In the genomic region with DNA sequence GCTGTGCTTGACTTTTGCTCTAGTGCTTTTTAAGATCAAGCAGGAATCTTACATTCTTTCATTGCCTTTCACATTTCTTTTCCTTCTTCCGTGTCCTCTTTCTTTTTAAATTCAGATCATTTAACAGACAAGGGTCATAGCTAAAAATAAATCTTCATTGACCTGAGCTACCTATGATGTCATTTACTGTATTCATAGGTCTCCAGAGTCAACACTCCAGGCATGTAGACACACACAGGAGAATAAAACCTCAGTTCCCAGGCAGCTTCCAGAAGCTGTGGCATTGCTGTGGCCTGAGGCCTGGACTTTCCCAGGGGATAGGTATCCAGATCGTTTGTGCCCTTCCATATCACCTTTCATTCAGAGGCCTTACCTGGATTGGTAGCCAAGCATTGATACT, we compare ENCODE assay signal across 14 cellular contexts. TPM values are rescaled to one million over a fixed set of nuclear protein-coding genes. Genes with fewer than 3 reads are reported as not detected.
DNase-seq lines count a peak whose midpoint lies in the region; ATAC-seq and TF ChIP-seq lines count a peak whose summit lies in the region.
"Had no signal": no experiment of that assay in that cellular context is flagged by ENCODE, and none has a peak within 500 bp of the region (broad histone marks: within the 10 kb centered on the region; RNA-seq: fewer than 3 reads in every experiment).

No MANE protein-coding gene starts in this region.

- no peaks in the 10 kb centered on the region for H3K36me3 Mint-ChIP-seq in osteocyte (ENCODE audit: unreplicated experiment)
- H3K36me3 Mint-ChIP-seq: CD4-positive, CD25-positive, alpha-beta regulatory T cell had no signal

- H3K27ac Mint-ChIP-seq in osteocyte (ENCODE audit: unreplicated experiment), result peak overlapping the region; percentile 58
- H3K27ac Mint-ChIP-seq: activated CD4-positive, alpha-beta T cell treated with anti-CD3 and anti-CD28 coated beads, Interleukin-2, amount 10 ng/mL, durations not matched to agents 24 days and 14 days; CD4-positive, CD25-positive, alpha-beta regulatory T cell had no signal

- H3K4me3 ChIP-seq in coronary artery (no peak overlapping the region), colonic mucosa (no peak overlapping the region)
- H3K4me3 ChIP-seq: K562, skin epidermis had no signal

- no peak overlapping the region for H3K4me3 Mint-ChIP-seq in osteocyte (ENCODE audit: unreplicated experiment)
- H3K4me3 Mint-ChIP-seq: activated CD4-positive, alpha-beta T cell treated with anti-CD3 and anti-CD28 coated beads, Interleukin-2, amount 10 ng/mL, durations not matched to agents 24 days and 14 days; CD4-positive, CD25-positive, alpha-beta regulatory T cell had no signal

- no peak overlapping the region for H3K9ac ChIP-seq in colonic mucosa (ENCODE audit: low read depth in 2 of 2, low read length in 2 of 2)

- H3K27me3 Mint-ChIP-seq in osteocyte (ENCODE audit: unreplicated experiment), result no peaks in the 10 kb centered on the region

- intact Hi-C loops in colonic mucosa (cut with DNase I), result no loop called here

- H3K4me1 Mint-ChIP-seq in osteocyte (ENCODE audit: unreplicated experiment), result peaks cover 41% of the 10 kb centered on the region
- H3K4me1 Mint-ChIP-seq: activated CD4-positive, alpha-beta T cell treated with anti-CD3 and anti-CD28 coated beads, Interleukin-2, amount 10 ng/mL, durations not matched to agents 24 days and 14 days; CD4-positive, CD25-positive, alpha-beta regulatory T cell had no signal

- H3K27ac ChIP-seq in coronary artery (peak overlapping the region; percentile 2 to 75), colonic mucosa (no peak overlapping the region)

- no peak for TF ChIP-seq CTCF in coronary artery (IDR thresholded peaks at IDR 0.05)
- no peak for TF ChIP-seq CTCF in osteocyte (IDR thresholded peaks at IDR 0.05)
- TF ChIP-seq CTCF in colonic mucosa (IDR thresholded peaks at IDR 0.05), result no peak

- H3K9me3 Mint-ChIP-seq in osteocyte (ENCODE audit: unreplicated experiment), result no peaks in the 10 kb centered on the region
- H3K9me3 Mint-ChIP-seq: activated CD4-positive, alpha-beta T cell treated with anti-CD3 and anti-CD28 coated beads, Interleukin-2, amount 10 ng/mL, durations not matched to agents 24 days and 14 days had no signal

- no peaks in the 10 kb centered on the region for H3K36me3 ChIP-seq in colonic mucosa

- no peak for ATAC-seq in HG03175 (IDR thresholded peaks at IDR 0.05; ENCODE audit: unreplicated experiment)
- no peak for ATAC-seq in HG03439 (IDR thresholded peaks at IDR 0.05; ENCODE audit: unreplicated experiment)
- ATAC-seq: K562 had no signal

- H3K27me3 ChIP-seq in colonic mucosa, result no peaks in the 10 kb centered on the region

- no peaks in the 10 kb centered on the region for H3K4me1 ChIP-seq in colonic mucosa

- no peaks in the 10 kb centered on the region for H3K9me3 ChIP-seq in colonic mucosa

- peak; percentile 74 for DNase-seq in DMS153 treated with DMSO at 0.1 percent for 48 hours (lab: John Stamatoyannopoulos, UW; ENCODE audit: unreplicated experiment)
- peak; percentile 46 for DNase-seq in NCI-H510A (lab: John Stamatoyannopoulos, UW)
- DNase-seq in coronary artery (ENCODE audit: low spot score), result no peak
- no peak for DNase-seq in osteocyte (ENCODE audit: extremely low spot score, unreplicated experiment)
- no peak for DNase-seq in putamen (ENCODE audit: low spot score)
- no peak for DNase-seq in colonic mucosa
- DNase-seq: activated CD4-positive, alpha-beta T cell treated with anti-CD3 and anti-CD28 coated beads, Interleukin-2, amount 10 ng/mL, durations not matched to agents 24 days and 14 days; CD4-positive, CD25-positive, alpha-beta regulatory T cell; dermis blood vessel endothelial cell; midbrain had no signal

RNA-seq across cellular contexts. Expression of a gene that starts 38.5 kb away (rescaled TPM):
- total RNA-seq in osteocyte (232 and 233 TPM in 2 replicates), colonic mucosa (10 to 100 TPM; 43.5 to 63.7 TPM)
- total RNA-seq: CD4-positive, CD25-positive, alpha-beta regulatory T cell had no signal

Comparison
In these comparisons a context has a peak if more than half of its experiments do, and no peak if none do; other contexts are left out.
1. DNase-seq: peak in DMS153 treated with DMSO at 0.1 percent for 48 hours (single experiment) and NCI-H510A (single experiment); none in coronary artery (single experiment), osteocyte (single experiment), putamen (single experiment) and colonic mucosa (single experiment).